In genomic region chr5:15715535-15715934, GRCh38 we compare ENCODE assay signal across 6 cellular contexts.
"Had no signal": no experiment of that assay in that cellular context is flagged by ENCODE, and none has a peak within 500 bp of the region (broad histone marks: within the 10 kb centered on the region; RNA-seq: fewer than 3 reads in every experiment).

No MANE protein-coding gene starts in this region.

- H3K4me3 Mint-ChIP-seq: GM23338, H9 had no signal

- H3K27ac Mint-ChIP-seq: H9 had no signal

- DNase-seq: H9, HCEC 1CT, IMR-90, KG1 had no signal

- H3K4me3 ChIP-seq: GM23338, K562 had no signal

- ATAC-seq: GM23338, K562 had no signal

- H2AFZ ChIP-seq: GM23338 had no signal

- H3K9me3 Mint-ChIP-seq: GM23338, H9 had no signal

- H3K4me2 ChIP-seq: GM23338 had no signal
